9 cellular contexts compared by ENCODE assay signal in the genomic region with DNA sequence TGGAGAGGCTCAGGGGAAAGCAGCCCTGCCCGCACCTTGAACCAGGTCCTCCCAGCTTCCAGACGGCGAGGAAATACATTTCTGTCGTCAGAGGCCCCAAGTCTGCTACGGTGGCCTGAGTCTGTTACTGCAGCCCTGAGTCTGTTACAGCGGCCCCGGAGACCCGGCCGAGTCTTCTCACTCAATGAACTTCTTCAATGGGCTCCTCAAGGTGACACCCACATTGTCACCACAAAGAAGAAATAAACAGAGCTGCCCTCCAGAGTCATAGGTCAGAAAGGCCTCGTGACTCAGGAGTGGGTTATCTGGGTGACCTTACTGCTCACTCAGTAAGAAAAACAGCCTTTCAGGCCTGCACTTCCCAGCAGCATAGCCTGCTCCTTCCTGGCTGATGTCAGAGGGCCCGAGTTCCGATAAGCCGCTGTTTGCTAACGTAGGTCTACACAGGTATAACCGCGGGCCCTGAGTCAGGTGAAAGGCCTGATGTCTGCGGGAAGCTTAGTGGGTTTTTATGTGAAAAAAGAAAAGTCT.
A peak's percentile ranks its signal among the peaks of the same experiment; 100 is the strongest.
DNase-seq lines count a peak whose midpoint lies in the region; ATAC-seq and TF ChIP-seq lines count a peak whose summit lies in the region.
"Had no signal": no experiment of that assay in that cellular context is flagged by ENCODE, and none has a peak within 500 bp of the region (broad histone marks: within the 10 kb centered on the region; RNA-seq: fewer than 3 reads in every experiment).

No MANE protein-coding gene starts in this region.

- POLR2A ChIA-PET in CD4-positive, alpha-beta T cell (lab: Charles Lee), result interaction anchor here (0.6 to 4.8 kb wide), 21 partner anchors 9 to 258 kb away, joined by 3 to 57 read pairs (median 4); a partner anchor contains a TSS

- peaks cover 70% of the 10 kb centered on the region for H3K4me1 Mint-ChIP-seq in CD4-positive, alpha-beta T cell (ENCODE audit: low read depth)
- H3K4me1 Mint-ChIP-seq in T-helper 17 cell, result peaks cover 49% of the 10 kb centered on the region

- no peaks in the 10 kb centered on the region for H3K27me3 ChIP-seq in CD4-positive, alpha-beta T cell (ENCODE audit: control insufficient read depth, insufficient read depth, low read length)

- no peak for TF ChIP-seq CTCF in CD4-positive, alpha-beta T cell (IDR thresholded peaks at IDR 0.05)

- peak overlapping the region; percentile 69 for H3K27ac ChIP-seq in CD4-positive, alpha-beta T cell (ENCODE audit: low read depth, low read length)

- CTCF ChIA-PET in CD4-positive, alpha-beta T cell (lab: Charles Lee), result interaction anchor here (0.8 to 10.9 kb wide), 24 partner anchors 14 to 233 kb away, joined by 3 to 189 read pairs (median 5); a partner anchor contains a TSS

- H3K4me3 Mint-ChIP-seq in CD4-positive, alpha-beta T cell, result peak overlapping the region; percentile 77
- peak overlapping the region; percentile 73 for H3K4me3 Mint-ChIP-seq in T-helper 17 cell
- H3K4me3 Mint-ChIP-seq: brain had no signal

- no peaks in the 10 kb centered on the region for H3K9me3 ChIP-seq in CD4-positive, alpha-beta T cell (ENCODE audit: control insufficient read depth, low read length)
- no peaks in the 10 kb centered on the region for H3K9me3 ChIP-seq in T-helper 17 cell (ENCODE audit: control insufficient read depth, low read length, poor library complexity, severe bottlenecking)

- no peaks in the 10 kb centered on the region for H3K9me3 Mint-ChIP-seq in CD4-positive, alpha-beta T cell

- peak overlapping the region; percentile 84 for H3K27ac Mint-ChIP-seq in CD4-positive, alpha-beta T cell
- peak overlapping the region; percentile 100 for H3K27ac Mint-ChIP-seq in T-helper 17 cell
- H3K27ac Mint-ChIP-seq: brain had no signal

- intact Hi-C loops in CD4-positive, alpha-beta T cell (cut with DNase I, micrococcal nuclease), result loop anchor here (1.0 to 5.0 kb wide), 6 partner anchors 9 to 232 kb away; a partner anchor contains a TSS
- intact Hi-C loops in left cardiac atrium (cut with DNase I), result loop anchor here (2.0 to 10.0 kb wide), 2 partner anchors 170 to 268 kb away; a partner anchor contains a TSS

- H3K36me3 Mint-ChIP-seq in CD4-positive, alpha-beta T cell (ENCODE audit: low read depth), result no peaks in the 10 kb centered on the region
- H3K36me3 Mint-ChIP-seq in T-helper 17 cell (ENCODE audit: low read depth), result peaks cover 2% of the 10 kb centered on the region
- H3K36me3 Mint-ChIP-seq: brain had no signal

- DNase-seq in CD4-positive, alpha-beta T cell, result peak; percentile 64 to 91 (median 78)
- DNase-seq in T-helper 17 cell (peak; percentile 52 to 75 (median 69)), NCI-H1417 (lab: John Stamatoyannopoulos, UW) (no peak), left cardiac atrium (no peak), NCI-H69 (lab: John Stamatoyannopoulos, UW) (no peak)
- peak; percentile 91 for DNase-seq in activated effector memory CD4-positive, alpha-beta T cell treated with anti-CD3 and anti-CD28 coated beads, Interleukin-2, amount 50 U/mL, for 16 hours
- peak; percentile 53 for DNase-seq in stimulated activated CD4-positive, alpha-beta T cell treated with anti-CD3 and anti-CD28 coated beads, Interleukin-12 subunit alpha, Interleukin-12 subunit beta, amount 100 ng/mL, for 4 hours

- ATAC-seq in CD4-positive, alpha-beta T cell (ENCODE audit: poor library complexity), result peak; percentile 73
- peak; percentile 76 for ATAC-seq in T-helper 17 cell
- no peak for ATAC-seq in left cardiac atrium
- no peak for ATAC-seq in GM18873 (IDR thresholded peaks at IDR 0.05; ENCODE audit: low FRiP score, unreplicated experiment)

- no peaks in the 10 kb centered on the region for H3K27me3 Mint-ChIP-seq in CD4-positive, alpha-beta T cell
- no peaks in the 10 kb centered on the region for H3K27me3 Mint-ChIP-seq in T-helper 17 cell

Comparison
In these comparisons a context has a peak if more than half of its experiments do, and no peak if none do; other contexts are left out.
1. ATAC-seq: peak in CD4-positive, alpha-beta T cell (single experiment) and T-helper 17 cell (single experiment); none in left cardiac atrium (0 of 2) and GM18873 (single experiment).
2. DNase-seq: peak in CD4-positive, alpha-beta T cell (10 of 10), T-helper 17 cell (3 of 3), activated effector memory CD4-positive, alpha-beta T cell treated with anti-CD3 and anti-CD28 coated beads, Interleukin-2, amount 50 U/mL, for 16 hours (single experiment) and stimulated activated CD4-positive, alpha-beta T cell treated with anti-CD3 and anti-CD28 coated beads, Interleukin-12 subunit alpha, Interleukin-12 subunit beta, amount 100 ng/mL, for 4 hours (single experiment); none in NCI-H1417 (0 of 3), left cardiac atrium (single experiment) and NCI-H69 (single experiment).